In the genomic region with DNA sequence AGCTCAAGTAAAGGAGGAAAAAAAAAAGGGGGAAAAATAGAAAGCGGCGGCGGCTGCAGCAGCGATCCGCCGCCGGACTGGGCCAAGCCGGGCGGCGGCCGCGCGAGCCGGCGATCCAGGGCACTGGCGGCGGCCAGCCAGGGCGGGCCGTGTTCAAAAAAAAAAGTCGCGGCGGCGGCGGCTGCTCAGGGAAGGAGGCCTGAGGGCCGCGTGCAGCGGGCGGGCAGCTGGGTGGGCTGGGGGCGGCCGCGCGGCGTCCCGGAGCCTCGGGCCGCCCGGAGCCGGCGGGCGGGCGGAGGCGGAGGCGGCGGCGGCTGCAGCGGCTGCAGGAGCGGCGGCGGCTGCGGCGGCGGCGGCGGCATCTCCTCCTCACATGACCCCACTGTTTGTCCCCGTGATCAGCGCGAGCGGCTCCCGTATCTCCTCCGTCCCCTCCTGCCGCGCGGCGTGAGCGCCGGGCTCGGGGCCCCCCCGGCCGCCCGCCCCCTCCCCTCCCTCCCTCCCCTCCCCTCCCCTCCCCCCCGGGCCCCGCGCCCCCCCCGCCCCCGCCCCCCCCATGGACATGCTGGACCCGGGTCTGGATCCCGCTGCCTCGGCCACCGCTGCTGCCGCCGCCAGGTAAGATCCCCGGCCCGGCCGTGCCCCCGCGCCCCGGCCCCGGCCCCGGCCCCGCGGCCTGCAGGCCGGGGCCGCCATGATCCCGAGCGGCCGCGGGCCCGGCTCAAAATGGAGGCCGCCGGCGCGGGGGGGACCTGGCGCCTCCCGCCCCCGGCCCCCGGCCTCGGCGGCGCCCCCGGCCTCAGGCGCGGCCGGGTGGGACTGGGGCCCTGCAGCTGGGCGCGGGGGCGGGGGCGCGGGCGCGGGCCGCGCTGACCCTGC, we compare ENCODE assay signal across 8 cellular contexts. TPM values are rescaled to one million over a fixed set of nuclear protein-coding genes. Genes with fewer than 3 reads are reported as not detected.
DNase-seq lines count a peak whose midpoint lies in the region; ATAC-seq and TF ChIP-seq lines count a peak whose summit lies in the region.

A gene with protein sequence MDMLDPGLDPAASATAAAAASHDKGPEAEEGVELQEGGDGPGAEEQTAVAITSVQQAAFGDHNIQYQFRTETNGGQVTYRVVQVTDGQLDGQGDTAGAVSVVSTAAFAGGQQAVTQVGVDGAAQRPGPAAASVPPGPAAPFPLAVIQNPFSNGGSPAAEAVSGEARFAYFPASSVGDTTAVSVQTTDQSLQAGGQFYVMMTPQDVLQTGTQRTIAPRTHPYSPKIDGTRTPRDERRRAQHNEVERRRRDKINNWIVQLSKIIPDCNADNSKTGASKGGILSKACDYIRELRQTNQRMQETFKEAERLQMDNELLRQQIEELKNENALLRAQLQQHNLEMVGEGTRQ (plus strand): TSS at position 417 of the 879 bp plus-strand sequence. CDS start 140 bp downstream, at position 557.

- no peak within 1 kb of the TSS for H2AFZ ChIP-seq in OCI-LY1 (ENCODE audit: low read length)

- H3K9ac ChIP-seq in OCI-LY1 (ENCODE audit: low read length) (peak within 1 kb of the TSS; percentile 95), mucosa of rectum (ENCODE audit: low read depth in 1 of 2, low read length in 2 of 2) (peak within 1 kb of the TSS; percentile 75 to 85)

- H3K27ac Mint-ChIP-seq in activated T-cell treated with anti-CD3 and anti-CD28 coated beads, Interleukin-2, amount 50 U/mL, for 72 hours = peak within 1 kb of the TSS; percentile 96

- no peaks in the 10 kb centered on the region for H3K27me3 ChIP-seq in BE2C
- no peaks in the 10 kb centered on the region for H3K27me3 ChIP-seq in HL-60 (ENCODE audit: insufficient read depth, poor library complexity, severe bottlenecking)
- no peaks in the 10 kb centered on the region for H3K27me3 ChIP-seq in OCI-LY1 (ENCODE audit: insufficient read depth, low read length)
- no peaks in the 10 kb centered on the region for H3K27me3 ChIP-seq in mucosa of rectum (ENCODE audit: control insufficient read depth in 2 of 2, insufficient read depth in 2 of 2, low read length in 2 of 2)

- H3K9me3 ChIP-seq in BE2C (no peaks in the 10 kb centered on the region), OCI-LY1 (ENCODE audit: low read length) (no peaks in the 10 kb centered on the region), mucosa of rectum (ENCODE audit: control insufficient read depth in 2 of 2, low read length in 2 of 2) (no peaks in the 10 kb centered on the region)

- no peaks in the 10 kb centered on the region for H4K20me1 ChIP-seq in OCI-LY1 (ENCODE audit: insufficient read depth, low read length)

- DNase-seq in BE2C (peak; percentile 85), GM19240 (ENCODE audit: insufficient read length, low spot score) (peak; percentile 73), HL-60 (ENCODE audit: low read depth in 1 of 2, low spot score in 1 of 2) (peak in 1 of 2 experiments; percentile 65), stromal cell of bone marrow (ENCODE audit: low read depth) (peak; percentile 43)
- peak; percentile 73 to 80 for DNase-seq in activated T-cell treated with anti-CD3 and anti-CD28 coated beads, Interleukin-2, amount 50 U/mL, for 72 hours

- H3K4me1 ChIP-seq in BE2C (no peaks in the 10 kb centered on the region), OCI-LY1 (ENCODE audit: insufficient read depth, low read length, severe bottlenecking) (peaks cover 32% of the 10 kb centered on the region), mucosa of rectum (ENCODE audit: control insufficient read depth in 2 of 2, insufficient read depth in 2 of 2, low read length in 2 of 2) (peaks cover 11 to 15% of the 10 kb centered on the region in 2 donors)

- peak; percentile 35 to 55 for ATAC-seq in activated T-cell treated with anti-CD3 and anti-CD28 coated beads, Interleukin-2, amount 50 U/mL, for 72 hours (replicated peaks in 1 of 2)
- no peak for ATAC-seq in esophagus mucosa

- peak within 1 kb of the TSS; percentile 84 for H3K4me2 ChIP-seq in OCI-LY1 (ENCODE audit: low read length)

- peaks cover 41% of the 10 kb centered on the region for H3K4me1 Mint-ChIP-seq in activated T-cell treated with anti-CD3 and anti-CD28 coated beads, Interleukin-2, amount 50 U/mL, for 72 hours (ENCODE audit: low read depth)

- H3K27ac ChIP-seq in HL-60 (replicated peaks) = peak within 1 kb of the TSS; percentile 93
- H3K27ac ChIP-seq in OCI-LY1 (ENCODE audit: low read depth, low read length, poor library complexity, severe bottlenecking) = peak within 1 kb of the TSS; percentile 85
- H3K27ac ChIP-seq in mucosa of rectum (ENCODE audit: low read depth in 2 of 2, low read length in 2 of 2) = peak within 1 kb of the TSS; percentile 93 to 94

- H3K4me3 ChIP-seq in BE2C (ENCODE audit: low read depth, low read length) (peak within 1 kb of the TSS; percentile 87), HL-60 (replicated peaks; ENCODE audit: insufficient read depth, low read length) (peak within 1 kb of the TSS; percentile 55), OCI-LY1 (ENCODE audit: low read depth, low read length, poor library complexity, severe bottlenecking) (peak within 1 kb of the TSS; percentile 87), mucosa of rectum (ENCODE audit: low read length in 2 of 2) (peak within 1 kb of the TSS; percentile 87)

- no peaks in the 10 kb centered on the region for H3K27me3 Mint-ChIP-seq in activated T-cell treated with anti-CD3 and anti-CD28 coated beads, Interleukin-2, amount 50 U/mL, for 72 hours (ENCODE audit: low read depth)

- peak within 1 kb of the TSS; percentile 95 to 97 for H3K4me3 Mint-ChIP-seq in activated T-cell treated with anti-CD3 and anti-CD28 coated beads, Interleukin-2, amount 50 U/mL, for 72 hours

- TF ChIP-seq CTCF in BE2C (IDR thresholded peaks at IDR 0.05; ENCODE audit: low read depth, low read length) (no peak), HL-60 (IDR thresholded peaks at IDR 0.05; ENCODE audit: insufficient read depth, low read length) (no peak), OCI-LY1 (IDR thresholded peaks at IDR 0.05; ENCODE audit: low read length) (no peak)

- H3F3A ChIP-seq in OCI-LY1 (ENCODE audit: insufficient read depth, low read length) = no peaks in the 10 kb centered on the region

- peaks cover 11% of the 10 kb centered on the region in 2 donors for H3K36me3 Mint-ChIP-seq in activated T-cell treated with anti-CD3 and anti-CD28 coated beads, Interleukin-2, amount 50 U/mL, for 72 hours (ENCODE audit: insufficient read depth in 2 of 2)

- no peaks in the 10 kb centered on the region for H3K9me2 ChIP-seq in OCI-LY1 (ENCODE audit: low read depth, low read length)

- H3K36me3 ChIP-seq in BE2C (peaks cover 24% of the 10 kb centered on the region), OCI-LY1 (ENCODE audit: insufficient read depth, low read length) (peaks cover 66% of the 10 kb centered on the region), mucosa of rectum (ENCODE audit: control insufficient read depth in 2 of 2, insufficient read depth in 2 of 2, low read length in 2 of 2) (peaks cover 35 to 41% of the 10 kb centered on the region in 2 donors)

- H3K79me2 ChIP-seq in OCI-LY1 (ENCODE audit: insufficient read depth, low read length) = no peaks in the 10 kb centered on the region

- no peaks in the 10 kb centered on the region for H3K9me3 Mint-ChIP-seq in activated T-cell treated with anti-CD3 and anti-CD28 coated beads, Interleukin-2, amount 50 U/mL, for 72 hours

RNA-seq across cellular contexts. Expression of the gene that starts here (rescaled TPM):
- polyA plus RNA-seq in BE2C (2012; ENCODE audit: insufficient read depth, insufficient read length, low read depth) = 359 TPM
- total RNA-seq in activated T-cell treated with anti-CD3 and anti-CD28 coated beads, Interleukin-2, amount 50 U/mL, for 72 hours = 100 to 1,000 TPM; 202 to 212 TPM
- total RNA-seq in esophagus mucosa = 72.3 TPM
